10 cellular contexts compared by ENCODE assay signal in genomic region chr6:170089937-170090335, GRCh38.
A peak's percentile ranks its signal among the peaks of the same experiment; 100 is the strongest.
DNase-seq lines count a peak whose midpoint lies in the region; ATAC-seq and TF ChIP-seq lines count a peak whose summit lies in the region.
"Had no signal": no experiment of that assay in that cellular context is flagged by ENCODE, and none has a peak within 500 bp of the region (broad histone marks: within the 10 kb centered on the region; RNA-seq: fewer than 3 reads in every experiment).

No MANE protein-coding gene starts in this region.

- H4K20me1 ChIP-seq in DND-41 (ENCODE audit: insufficient read depth, low read length): 0 out of 2 replicates have a peak, but pooled peaks cover 2% of the 10 kb centered on the region

- H3K36me3 ChIP-seq in DND-41 (ENCODE audit: insufficient read depth, low read length): no peaks in the 10 kb centered on the region

- H3K36me3 Mint-ChIP-seq in IgD-negative memory B cell (no peaks in the 10 kb centered on the region), immature natural killer cell (peaks cover 0 to 4% (median 0%) of the 10 kb centered on the region in 3 donors)

- H3K9me3 Mint-ChIP-seq in IgD-negative memory B cell: no peaks in the 10 kb centered on the region
- H3K9me3 Mint-ChIP-seq in immature natural killer cell: peaks cover 0 to 2% (median 0%) of the 10 kb centered on the region in 6 donors
- H3K9me3 Mint-ChIP-seq: neural crest cell had no signal

- H3K27ac ChIP-seq in DND-41 (ENCODE audit: low read length): no peak overlapping the region

- ATAC-seq in DND-41 (ENCODE audit: insufficient read depth, low read depth): no peak
- ATAC-seq in GM19463 (IDR thresholded peaks at IDR 0.05; ENCODE audit: unreplicated experiment): peak; percentile 5

- peaks cover 16 to 26% (median 17%) of the 10 kb centered on the region in 3 donors for H3K4me1 Mint-ChIP-seq in IgD-negative memory B cell
- H3K4me1 Mint-ChIP-seq in immature natural killer cell: peaks cover 52 to 56% of the 10 kb centered on the region in 2 donors

- H3K4me3 Mint-ChIP-seq in IgD-negative memory B cell (peak overlapping the region in 3 of 4 donors; percentile 78 to 90 (median 79)), immature natural killer cell (peak overlapping the region; percentile 77 to 85 (median 79))
- H3K4me3 Mint-ChIP-seq: neural crest cell had no signal

- H3K4me2 ChIP-seq in DND-41 (ENCODE audit: insufficient read depth, low read length): 0 out of 2 replicates have a peak overlapping the region, but pooled peaks have one; percentile 1

- H3K9me3 ChIP-seq in DND-41 (ENCODE audit: insufficient read depth, low read length, severe bottlenecking): no peaks in the 10 kb centered on the region

- TF ChIP-seq CTCF in DND-41 (IDR thresholded peaks at IDR 0.05; ENCODE audit: borderline replicate concordance, extremely low read depth, low read length, poor library complexity, severe bottlenecking): no peak

- DNase-seq in DND-41 (no peak), immature natural killer cell (peak in 1 of 3 donors; percentile 59), GOT3 (lab: John Stamatoyannopoulos, UW) (no peak), kidney tubule cell (ENCODE audit: low spot score) (no peak), amniotic stem cell (lab: John Stamatoyannopoulos, UW) (no peak), NCI-H510A (lab: John Stamatoyannopoulos, UW) (no peak)
- DNase-seq: activated gamma-delta T cell had no signal

- H2AFZ ChIP-seq in DND-41 (ENCODE audit: low read depth, low read length): no peak overlapping the region

- no peak overlapping the region for H3K9ac ChIP-seq in DND-41 (ENCODE audit: low read depth, low read length)

- H3K27me3 ChIP-seq in DND-41 (ENCODE audit: insufficient read depth, low read length, poor library complexity): no peaks in the 10 kb centered on the region

- H3K27ac Mint-ChIP-seq in IgD-negative memory B cell: peak overlapping the region; percentile 74 to 91 (median 75)
- peak overlapping the region; percentile 94 to 98 (median 95) for H3K27ac Mint-ChIP-seq in immature natural killer cell

- H3K79me2 ChIP-seq in DND-41 (ENCODE audit: insufficient read depth, low read length): no peaks in the 10 kb centered on the region

- H3K4me1 ChIP-seq in DND-41 (ENCODE audit: insufficient read depth, low read length): peaks cover 30% of the 10 kb centered on the region

- no peak overlapping the region for H3K4me3 ChIP-seq in DND-41 (ENCODE audit: low read depth in 1 of 2, low read length in 2 of 2)

- H3K27me3 Mint-ChIP-seq in IgD-negative memory B cell (peaks cover 5% of the 10 kb centered on the region), immature natural killer cell (ENCODE audit: low read depth in 3 of 3) (peaks cover 21 to 36% (median 30%) of the 10 kb centered on the region in 3 donors)
